Comparison of ENCODE assay signal across 27 cellular contexts in genomic region chr5:42638972-42639371, GRCh38.
"Had no signal": no experiment of that assay in that cellular context is flagged by ENCODE, and none has a peak within 500 bp of the region (broad histone marks: within the 10 kb centered on the region; RNA-seq: fewer than 3 reads in every experiment).

No MANE protein-coding gene starts in this region.

- DNase-seq: activated CD4-positive, alpha-beta memory T cell treated with anti-CD3 and anti-CD28 coated beads for 36 hours; activated CD4-positive, alpha-beta T cell treated with anti-CD3 and anti-CD28 coated beads for 36 hours; activated CD4-positive, alpha-beta T cell treated with anti-CD3 and anti-CD28 coated beads, Interleukin-2, amount 10 ng/mL, durations not matched to agents 24 days and 14 days; activated CD4-positive, CD25-positive, alpha-beta regulatory T cell; activated CD4-positive, CD25-positive, alpha-beta regulatory T cell treated with anti-CD3 and anti-CD28 coated beads, Interleukin-2, amount 50 U/mL, for 72 hours; activated CD8-positive, alpha-beta memory T cell treated with anti-CD3 and anti-CD28 coated beads, Interleukin-2, amount 10 ng/mL, durations not matched to agents 7 days and 5 days; activated CD8-positive, alpha-beta memory T cell treated with anti-CD3 and anti-CD28 coated beads, Interleukin-2, amount 50 U/mL, for 4 hours; activated CD8-positive, alpha-beta T cell treated with anti-CD3 and anti-CD28 coated beads, Interleukin-2, amount 10 ng/mL, durations not matched to agents 7 days and 5 days; activated effector memory CD4-positive, alpha-beta T cell treated with anti-CD3 and anti-CD28 coated beads, Interleukin-2, amount 50 U/mL, for 16 hours; activated naive CD4-positive, alpha-beta T cell treated with anti-CD3 and anti-CD28 coated beads for 36 hours; activated naive CD8-positive, alpha-beta T cell treated with anti-CD3 and anti-CD28 coated beads for 36 hours; activated naive CD8-positive, alpha-beta T cell treated with anti-CD3 and anti-CD28 coated beads, Interleukin-2, amount 50 U/mL, for 24 hours; activated T-cell treated with anti-CD3 and anti-CD28 coated beads, Interleukin-2, amount 50 U/mL, for 1 hour; activated T-cell treated with anti-CD3 and anti-CD28 coated beads, Interleukin-2, amount 50 U/mL, for 48 hours; adrenal gland; amygdala; aorta; body of pancreas; caudate nucleus; cortex of kidney; dermis blood vessel endothelial cell; effector CD4-positive, alpha-beta T cell; effector memory CD8-positive, alpha-beta T cell; foreskin fibroblast; head of caudate nucleus; T-helper 2 cell had no signal

- H3K27me3 ChIP-seq: adrenal gland, body of pancreas had no signal

- H3K4me1 ChIP-seq: adrenal gland, body of pancreas had no signal

- ATAC-seq: activated CD4-positive, alpha-beta T cell treated with anti-CD3 and anti-CD28 coated beads for 36 hours; activated CD8-positive, alpha-beta memory T cell treated with anti-CD3 and anti-CD28 coated beads, Interleukin-2, amount 10 ng/mL, durations not matched to agents 7 days and 5 days; activated CD8-positive, alpha-beta T cell treated with anti-CD3 and anti-CD28 coated beads, Interleukin-2, amount 10 ng/mL, durations not matched to agents 7 days and 5 days; activated naive CD8-positive, alpha-beta T cell treated with anti-CD3 and anti-CD28 coated beads, Interleukin-2, amount 50 U/mL, for 24 hours; body of pancreas; effector memory CD8-positive, alpha-beta T cell had no signal

- H3K4me3 ChIP-seq: adrenal gland, body of pancreas had no signal

- H3K27ac ChIP-seq: adrenal gland, body of pancreas, epithelial cell of prostate had no signal

- H3K9me3 ChIP-seq: adrenal gland, body of pancreas had no signal

- H3K36me3 ChIP-seq: adrenal gland had no signal
